In genomic region chr1:71053146-71053545, GRCh38 we compare ENCODE assay signal across 20 cellular contexts. TPM values are rescaled to one million over a fixed set of nuclear protein-coding genes. Genes with fewer than 3 reads are reported as not detected.
"Had no signal": no experiment of that assay in that cellular context is flagged by ENCODE, and none has a peak within 500 bp of the region (broad histone marks: within the 10 kb centered on the region; RNA-seq: fewer than 3 reads in every experiment).

No MANE protein-coding gene starts in this region.

- DNase-seq: activated CD4-positive, alpha-beta T cell treated with anti-CD3 and anti-CD28 coated beads for 1 hour; activated CD4-positive, alpha-beta T cell treated with anti-CD3 and anti-CD28 coated beads, Interleukin-2, amount 10 ng/mL, durations not matched to agents 7 days and 5 days; activated CD8-positive, alpha-beta T cell treated with anti-CD3 and anti-CD28 coated beads for 36 hours; activated gamma-delta T cell treated with Interleukin-2 at 50 U/mL for 16 hours; activated naive CD4-positive, alpha-beta T cell treated with anti-CD3 and anti-CD28 coated beads, Interleukin-2, amount 50 U/mL, for 16 hours; activated T-cell treated with anti-CD3 and anti-CD28 coated beads, Interleukin-2, amount 50 U/mL, for 4 hours; effector memory CD8-positive, alpha-beta T cell; hippocampal formation; left colon; mesenchymal stem cell; naive thymus-derived CD8-positive, alpha-beta T cell; nucleus accumbens; stimulated activated naive CD4-positive, alpha-beta T cell treated with Interleukin-2 at 50 U/mL for 16 hours; T-helper 17 cell; T1000; testis; transverse colon had no signal

- ATAC-seq: activated CD8-positive, alpha-beta T cell treated with anti-CD3 and anti-CD28 coated beads for 36 hours; activated T-helper 17 cell treated with anti-CD3 and anti-CD28 coated beads, Interleukin-2, amount 50 U/mL, for 72 hours; effector memory CD8-positive, alpha-beta T cell; gastroesophageal sphincter had no signal

RNA-seq across cellular contexts. Expression of gene PTGER3, which starts 5.5 kb away (rescaled TPM):
- total RNA-seq: activated CD8-positive, alpha-beta T cell treated with anti-CD3 and anti-CD28 coated beads for 36 hours; activated T-helper 17 cell treated with anti-CD3 and anti-CD28 coated beads, Interleukin-2, amount 50 U/mL, for 72 hours; neural crest cell had no signal
